ENCODE assay signal across 8 cellular contexts in genomic region chr1:9490605-9491339, GRCh38. TPM values are rescaled to one million over a fixed set of nuclear protein-coding genes. Genes with fewer than 3 reads are reported as not detected.
DNase-seq lines count a peak whose midpoint lies in the region; ATAC-seq and TF ChIP-seq lines count a peak whose summit lies in the region.

No MANE protein-coding gene starts in this region.

- CTCF ChIA-PET in activated CD4-positive, alpha-beta T cell treated with anti-CD3 and anti-CD28 coated beads, Interleukin-2, amount 10 ng/mL, durations not matched to agents 7 days and 5 days (lab: Charles Lee) = interaction anchor here (0.6 to 3.0 kb wide), 21 partner anchors 10 to 585 kb away, joined by 3 to 22 read pairs (median 4); no protein-coding TSS in a partner anchor

- intact Hi-C loops in colonic mucosa (cut with DNase I) = loop anchor here (2.0 kb wide), 1 partner anchor 202 kb away; no protein-coding TSS in a partner anchor

- H3K4me1 ChIP-seq in colonic mucosa = peaks cover 5% of the 10 kb centered on the region

- H3K4me3 ChIP-seq in AG09309 (ENCODE audit: control insufficient read depth, low read depth, low read length) (no peak overlapping the region), colonic mucosa (no peak overlapping the region)

- DNase-seq in AG09309 (ENCODE audit: low read depth) = peak; percentile 27
- peak; percentile 97 for DNase-seq in NCI-H510A treated with DMSO at 0.1 percent for 48 hours (lab: John Stamatoyannopoulos, UW)
- DNase-seq in activated CD4-positive, alpha-beta T cell treated with anti-CD3 and anti-CD28 coated beads, Interleukin-2, amount 10 ng/mL, durations not matched to agents 7 days and 5 days = peak; percentile 83
- DNase-seq in colonic mucosa = peak; percentile 93
- peak; percentile 93 for DNase-seq in left lobe of liver (ENCODE audit: low spot score)
- peak; percentile 85 for DNase-seq in stimulated activated CD4-positive, alpha-beta T cell treated with anti-CD3 and anti-CD28 coated beads, Interleukin-4, amount 100 ng/mL, for 1 hour

- no peak overlapping the region for H3K4me3 Mint-ChIP-seq in activated CD4-positive, alpha-beta T cell treated with anti-CD3 and anti-CD28 coated beads, Interleukin-2, amount 10 ng/mL, durations not matched to agents 7 days and 5 days

- no peaks in the 10 kb centered on the region for H3K9me3 Mint-ChIP-seq in activated CD4-positive, alpha-beta T cell treated with anti-CD3 and anti-CD28 coated beads, Interleukin-2, amount 10 ng/mL, durations not matched to agents 7 days and 5 days

- H3K9me3 ChIP-seq in colonic mucosa = no peaks in the 10 kb centered on the region

- no peaks in the 10 kb centered on the region for H3K36me3 ChIP-seq in colonic mucosa

- H3K27ac ChIP-seq in colonic mucosa = no peak overlapping the region

- POLR2A ChIA-PET in activated CD4-positive, alpha-beta T cell treated with anti-CD3 and anti-CD28 coated beads, Interleukin-2, amount 10 ng/mL, durations not matched to agents 7 days and 5 days (lab: Charles Lee) = no interaction called here

- H3K4me1 Mint-ChIP-seq in activated CD4-positive, alpha-beta T cell treated with anti-CD3 and anti-CD28 coated beads, Interleukin-2, amount 10 ng/mL, durations not matched to agents 7 days and 5 days = peaks cover 10% of the 10 kb centered on the region

- H3K36me3 Mint-ChIP-seq in activated CD4-positive, alpha-beta T cell treated with anti-CD3 and anti-CD28 coated beads, Interleukin-2, amount 10 ng/mL, durations not matched to agents 7 days and 5 days (ENCODE audit: low read depth) = no peaks in the 10 kb centered on the region

- H3K27me3 ChIP-seq in colonic mucosa = no peaks in the 10 kb centered on the region

- H3K27ac Mint-ChIP-seq in activated CD4-positive, alpha-beta T cell treated with anti-CD3 and anti-CD28 coated beads, Interleukin-2, amount 10 ng/mL, durations not matched to agents 7 days and 5 days = no peak overlapping the region

- no peak overlapping the region for H3K9ac ChIP-seq in colonic mucosa (ENCODE audit: low read depth in 2 of 2, low read length in 2 of 2)

- peaks cover 7% of the 10 kb centered on the region for H3K27me3 Mint-ChIP-seq in activated CD4-positive, alpha-beta T cell treated with anti-CD3 and anti-CD28 coated beads, Interleukin-2, amount 10 ng/mL, durations not matched to agents 7 days and 5 days

- peak; percentile 88 for TF ChIP-seq CTCF in AG09309 (IDR thresholded peaks at IDR 0.05; ENCODE audit: control insufficient read depth, insufficient read depth, low read depth, low read length, missing control alignments)
- TF ChIP-seq CTCF in colonic mucosa (IDR thresholded peaks at IDR 0.05) = peak; percentile 81

- ATAC-seq in GM19351 (IDR thresholded peaks at IDR 0.05; ENCODE audit: unreplicated experiment) = peak; percentile 67
- ATAC-seq in left lobe of liver = peak; percentile 92
- no peak for ATAC-seq in HG03025 (IDR thresholded peaks at IDR 0.05; ENCODE audit: low FRiP score, unreplicated experiment)

RNA-seq across cellular contexts. Expression of gene SLC25A33, which starts 48.5 kb away (rescaled TPM):
- total RNA-seq in activated CD4-positive, alpha-beta T cell treated with anti-CD3 and anti-CD28 coated beads, Interleukin-2, amount 10 ng/mL, durations not matched to agents 7 days and 5 days = 1 to 10 TPM; 3.5 TPM
- total RNA-seq in colonic mucosa = 1 to 10 TPM; 5.0 to 8.4 TPM
- total RNA-seq in left lobe of liver = 3.5 TPM

Comparison
In these comparisons a context has a peak if more than half of its experiments do, and no peak if none do; other contexts are left out.
1. DNase-seq: peak in every context shown above with its lines; median percentile 97 in NCI-H510A treated with DMSO at 0.1 percent for 48 hours; 93 in colonic mucosa; 93 in left lobe of liver; 85 in stimulated activated CD4-positive, alpha-beta T cell treated with anti-CD3 and anti-CD28 coated beads, Interleukin-4, amount 100 ng/mL, for 1 hour; 83 in activated CD4-positive, alpha-beta T cell treated with anti-CD3 and anti-CD28 coated beads, Interleukin-2, amount 10 ng/mL, durations not matched to agents 7 days and 5 days; 27 in AG09309.